In genomic region chr1:150259217-150259616, GRCh38 we compare ENCODE assay signal across 10 cellular contexts. TPM values are rescaled to one million over a fixed set of nuclear protein-coding genes. Genes with fewer than 3 reads are reported as not detected.
DNase-seq lines count a peak whose midpoint lies in the region; ATAC-seq lines count a peak whose summit lies in the region.
"Had no signal": no experiment of that assay in that cellular context is flagged by ENCODE, and none has a peak within 500 bp of the region (broad histone marks: within the 10 kb centered on the region; RNA-seq: fewer than 3 reads in every experiment).

No MANE protein-coding gene starts in this region.

- H3K36me3 ChIP-seq in mesodermal cell (ENCODE audit: control insufficient read depth, insufficient read depth, low read length), result peaks cover 2% of the 10 kb centered on the region

- H3K4me3 ChIP-seq in mesodermal cell (ENCODE audit: extremely low read depth, insufficient read depth, low read length, poor library complexity, severe bottlenecking), result peak overlapping the region; percentile 48
- H3K4me3 ChIP-seq: spleen had no signal

- no peaks in the 10 kb centered on the region for H3K9me3 ChIP-seq in mesodermal cell (ENCODE audit: control insufficient read depth, low read length)
- H3K9me3 ChIP-seq: spleen had no signal

- H3K4me1 ChIP-seq in mesodermal cell (ENCODE audit: control insufficient read depth, insufficient read depth, low read length, poor library complexity, severe bottlenecking), result peaks cover 41% of the 10 kb centered on the region

- H3K27ac ChIP-seq in caudate nucleus (ENCODE audit: low read depth, low read length), result peak overlapping the region; percentile 84
- peak overlapping the region; percentile 62 for H3K27ac ChIP-seq in mesodermal cell (ENCODE audit: low read depth, low read length, severe bottlenecking)
- H3K27ac ChIP-seq: spleen had no signal

- WGBS in mesodermal cell (ENCODE audit: insufficient coverage in 2 of 2), 2 experiments, result 15 to 32% methylated on average over 4 of the region's 4 CpGs

- ATAC-seq in HG03175 (IDR thresholded peaks at IDR 0.05; ENCODE audit: unreplicated experiment), result no peak

- peak; percentile 49 for DNase-seq in Ammon's horn (ENCODE audit: low spot score)
- DNase-seq in caudate nucleus (lab: John Stamatoyannopoulos, UW), result peak in 31 of 61 donors; percentile 5 to 45 (median 23)
- no peak for DNase-seq in stimulated activated CD4-positive, alpha-beta T cell treated with anti-CD3 and anti-CD28 coated beads, Interleukin-2, amount 100 ng/mL, for 48 hours
- no peak for DNase-seq in NCI-H526 treated with DMSO at 0.1 percent for 48 hours (lab: John Stamatoyannopoulos, UW)
- DNase-seq: activated gamma-delta T cell; immature natural killer cell; spleen; stimulated activated naive CD4-positive, alpha-beta T cell treated with Interleukin-2 at 50 U/mL for 16 hours had no signal

RNA-seq across cellular contexts. Expression of gene CA14, which starts 1.6 kb away (rescaled TPM):
- polyA plus RNA-seq in mesodermal cell (2013, experiment 1 of 2), result 36.2 TPM
- 34.8 TPM for polyA plus RNA-seq in mesodermal cell (2013, experiment 2 of 2)
- polyA plus RNA-seq: spleen had no signal

RNA-seq across cellular contexts. Expression of gene APH1A, which starts 9.6 kb away (rescaled TPM):
- polyA plus RNA-seq in mesodermal cell (2013, experiment 1 of 2), result 100 TPM
- 86.3 TPM for polyA plus RNA-seq in mesodermal cell (2013, experiment 2 of 2)

RNA-seq across cellular contexts. Expression of gene C1orf54, which starts 13.4 kb away (rescaled TPM):
- polyA plus RNA-seq in mesodermal cell (2013, experiment 1 of 2), result 26.6 TPM
- polyA plus RNA-seq in mesodermal cell (2013, experiment 2 of 2), result 24.1 TPM

RNA-seq across cellular contexts. Expression of gene CIART, which starts 23.1 kb away (rescaled TPM):
- polyA plus RNA-seq in mesodermal cell (2013, experiment 1 of 2), result 5.5 TPM
- 4.6 TPM for polyA plus RNA-seq in mesodermal cell (2013, experiment 2 of 2)
- polyA plus RNA-seq: immature natural killer cell had no signal

RNA-seq across cellular contexts. Expression of gene ANP32E, which starts 23.3 kb away (rescaled TPM):
- 54.4 TPM for polyA plus RNA-seq in mesodermal cell (2013, experiment 1 of 2)
- 74.9 TPM for polyA plus RNA-seq in mesodermal cell (2013, experiment 2 of 2)

Comparison
In these comparisons a context has a peak if more than half of its experiments do, and no peak if none do; other contexts are left out.
1. DNase-seq: peak in Ammon's horn (single experiment) and caudate nucleus (31 of 61); none in stimulated activated CD4-positive, alpha-beta T cell treated with anti-CD3 and anti-CD28 coated beads, Interleukin-2, amount 100 ng/mL, for 48 hours (0 of 2) and NCI-H526 treated with DMSO at 0.1 percent for 48 hours (single experiment).